15 cellular contexts compared by ENCODE assay signal in the genomic region with DNA sequence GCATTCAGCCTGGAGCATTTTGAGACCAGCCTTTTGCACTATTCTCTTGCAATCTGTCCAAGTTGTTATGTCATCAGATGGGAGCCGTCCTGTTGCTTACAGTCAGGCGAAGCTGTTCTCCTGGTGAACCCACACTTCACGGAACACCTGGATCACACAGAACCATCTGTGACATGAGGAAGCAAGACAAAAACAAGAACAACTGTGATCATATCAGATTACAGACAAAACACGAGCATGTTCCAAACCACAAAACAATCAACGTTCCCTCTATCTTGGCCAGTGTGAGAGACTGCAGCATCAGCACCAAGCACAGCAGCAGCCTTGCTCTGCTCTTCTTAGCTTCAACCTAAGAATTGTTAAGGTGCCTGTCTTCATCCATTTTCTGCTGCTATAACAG.
DNase-seq lines count a peak whose midpoint lies in the region; ATAC-seq, FAIRE-seq and TF ChIP-seq lines count a peak whose summit lies in the region.
"Had no signal": no experiment of that assay in that cellular context is flagged by ENCODE, and none has a peak within 500 bp of the region (broad histone marks: within the 10 kb centered on the region; RNA-seq: fewer than 3 reads in every experiment).

No MANE protein-coding gene starts in this region.

- ATAC-seq in K562 (no peak), sciatic nerve (peak; percentile 46), GM19397 (IDR thresholded peaks at IDR 0.05; ENCODE audit: unreplicated experiment) (no peak)

- in situ Hi-C loops in GM13976 (cut with MboI; ENCODE audit: low sequenced_read_pairs, unreplicated experiment) (no loop called here), K562 (cut with MboI) (no loop called here)

- H2AFZ ChIP-seq in K562 (ENCODE audit: low read depth, low read length): no peak overlapping the region

- CTCF ChIA-PET in K562 (lab: Yijun Ruan, JAX; ENCODE audit: low intra/inter-chr PET ratio): no interaction called here

- peaks cover 0 to 7% of the 10 kb centered on the region in 2 experiments; a peak in 2 of 5 replicates for H3K4me1 ChIP-seq in K562 (replicated peaks in 1 of 2; ENCODE audit: control insufficient read depth in 2 of 2, insufficient read depth in 2 of 2, low read length in 2 of 2)
- H3K4me1 ChIP-seq: HAP-1 had no signal

- DNase-seq in DMS53 (lab: John Stamatoyannopoulos, UW) (peak; percentile 49), DMS53 treated with DMSO at 0.1 percent for 48 hours (lab: John Stamatoyannopoulos, UW; ENCODE audit: unreplicated experiment) (no peak), GM13976 (ENCODE audit: low spot score) (peak; percentile 6), K562 (ENCODE audit: extremely low read depth in 1 of 4, low spot score in 3 of 4) (no peak), sciatic nerve (ENCODE audit: low spot score) (no peak), SKM-1 treated with dmso at 0.1 percent for 144 hours (lab: John Stamatoyannopoulos, UW; ENCODE audit: unreplicated experiment) (no peak)
- DNase-seq in activated effector memory CD4-positive, alpha-beta T cell treated with anti-CD3 and anti-CD28 coated beads, Interleukin-2, amount 50 U/mL, for 16 hours: no peak
- DNase-seq: NCI-H1417, NCI-H2029 treated with DMSO at 0.1 percent for 48 hours, T-helper 9 cell had no signal

- no peak overlapping the region for H3K4me3 ChIP-seq in K562
- H3K4me3 ChIP-seq: HAP-1 had no signal

- no peak for TF ChIP-seq EP300 in K562 (IDR thresholded peaks at IDR 0.05; ENCODE audit: low read length)

- no peak for TF ChIP-seq CTCF in GM13976 (IDR thresholded peaks at IDR 0.05; ENCODE audit: borderline replicate concordance, control extremely low read depth, extremely low read depth, insufficient read depth, missing control alignments)
- no peak for TF ChIP-seq CTCF in K562 (IDR thresholded peaks at IDR 0.05 in 2 of 3, conservative IDR thresholded peaks at IDR 0.05 in 1 of 3; ENCODE audit: insufficient read depth in 2 of 3, low read depth in 1 of 3, low read length in 3 of 3)

- no peak overlapping the region for H3K9ac ChIP-seq in K562 (ENCODE audit: insufficient read depth in 1 of 2, low read depth in 2 of 2, low read length in 2 of 2)

- H3K79me2 ChIP-seq in K562 (ENCODE audit: control insufficient read depth, insufficient read depth, low read length): no peaks in the 10 kb centered on the region

- FAIRE-seq in K562 (lab: Jason Lieb, UNC): no peak
- FAIRE-seq: HTR-8/SVneo had no signal

- POLR2A ChIA-PET in K562 (lab: Yijun Ruan, JAX): no interaction called here

- TF ChIP-seq POLR2A in K562 (conservative IDR thresholded peaks at IDR 0.05): no peak

- H3K4me2 ChIP-seq in K562 (ENCODE audit: insufficient read depth, low read length): peak overlapping the region; percentile 33; the same call in 1 of the 2 replicates

- H4K20me1 ChIP-seq in K562 (replicated peaks; ENCODE audit: control insufficient read depth, insufficient read depth, low read length): no peaks in the 10 kb centered on the region; the same call in 1 of the 2 replicates

- intact Hi-C loops in K562 (cut with micrococcal nuclease): no loop called here
- intact Hi-C loops in sciatic nerve (cut with DNase I): no loop called here

- no peaks in the 10 kb centered on the region for H3K9me1 ChIP-seq in K562 (ENCODE audit: control insufficient read depth, insufficient read depth, low read length)

- no peaks in the 10 kb centered on the region for H3K36me3 ChIP-seq in K562 (ENCODE audit: control insufficient read depth, insufficient read depth, low read length)
- H3K36me3 ChIP-seq: HAP-1 had no signal

- H3K27me3 ChIP-seq in K562 (ENCODE audit: control insufficient read depth in 2 of 2, insufficient read depth in 2 of 2, low read length in 2 of 2): peaks cover 5 to 54% of the 10 kb centered on the region in 2 experiments; a peak in 3 of 5 replicates

- H3K27ac ChIP-seq in K562 (ENCODE audit: extremely low read depth, low read depth, low read length): no peak overlapping the region
- H3K27ac ChIP-seq: 22Rv1, HL-60 had no signal

- H3K9me3 ChIP-seq in K562 (replicated peaks; ENCODE audit: control insufficient read depth, insufficient read depth, low read depth, low read length): no peaks in the 10 kb centered on the region
- H3K9me3 ChIP-seq: HAP-1 had no signal

- TF ChIP-seq RAD21 in K562 (CRISPR knock-in tag; conservative IDR thresholded peaks at IDR 0.05 in 1 of 2, IDR thresholded peaks at IDR 0.05 in 1 of 2): no peak

- WGBS in K562 (ENCODE audit: insufficient coverage, low coverage, missing lambda C conversion rate): 2% methylated on average over 4 of the region's 5 CpGs

- BruUV-seq in K562 (replicated peaks; lab: Mats Ljungman, UMichigan): no TSS peak

TF ChIP-seq in K562, 482 proteins besides CTCF, POLR2A, EP300 and RAD21:
- no peak for TF ChIP-seq LARP7 (IDR thresholded peaks at IDR 0.05)
- TF ChIP-seq CEBPG (CRISPR knock-in tag; IDR thresholded peaks at IDR 0.05): no peak
- 0 out of 4 replicates have a peak, but pooled peaks of 1 of the 2 experiments have one; percentile 16 for TF ChIP-seq CEBPG (tag; conservative IDR thresholded peaks at IDR 0.05 in 1 of 2, IDR thresholded peaks at IDR 0.05 in 1 of 2)
- TF ChIP-seq PKNOX1 (IDR thresholded peaks at IDR 0.05): no peak

Comparison
In these comparisons a context has a peak if more than half of its experiments do, and no peak if none do; other contexts are left out.
1. DNase-seq: peak in DMS53 (single experiment) and GM13976 (single experiment); none in DMS53 treated with DMSO at 0.1 percent for 48 hours (single experiment), K562 (0 of 4), sciatic nerve (single experiment), SKM-1 treated with dmso at 0.1 percent for 144 hours (single experiment) and activated effector memory CD4-positive, alpha-beta T cell treated with anti-CD3 and anti-CD28 coated beads, Interleukin-2, amount 50 U/mL, for 16 hours (single experiment).